Comparison of ENCODE assay signal across 1 cellular context in genomic region chr16:89565256-89565505, GRCh38.
TF ChIP-seq lines count a peak whose summit lies in the region.

No MANE protein-coding gene starts in this region.

TF ChIP-seq in SK-N-SH, 30 proteins besides CTCF, POLR2A, EP300 and RAD21:
- TF ChIP-seq ELF1 (IDR thresholded peaks at IDR 0.05) = no peak
- 0 out of 2 replicates have a peak, but pooled peaks have one; percentile 4 for TF ChIP-seq ZBTB33 (IDR thresholded peaks at IDR 0.05; ENCODE audit: borderline replicate concordance, low read depth)
TF ChIP-seq in SK-N-SH: peak in this region for 1.
